Comparison of ENCODE assay signal across 16 cellular contexts in genomic region chr15:57085267-57085666, GRCh38.
A peak's percentile ranks its signal among the peaks of the same experiment; 100 is the strongest.
DNase-seq lines count a peak whose midpoint lies in the region; ATAC-seq and TF ChIP-seq lines count a peak whose summit lies in the region.
"Had no signal": no experiment of that assay in that cellular context is flagged by ENCODE, and none has a peak within 500 bp of the region (broad histone marks: within the 10 kb centered on the region; RNA-seq: fewer than 3 reads in every experiment).

No MANE protein-coding gene starts in this region.

- H3K4me3 ChIP-seq in HEK293 (ENCODE audit: low read depth, low read length): no peak overlapping the region
- H3K4me3 ChIP-seq: SK-N-MC had no signal

- H3K4me1 ChIP-seq in HEK293 (ENCODE audit: control insufficient read depth, insufficient read depth, low read length): peaks cover 8% of the 10 kb centered on the region

- H3K4me3 Mint-ChIP-seq in nephron progenitor cell: no peak overlapping the region
- H3K4me3 Mint-ChIP-seq: CD8-positive, alpha-beta T cell; T-cell had no signal

- no peak overlapping the region for H3K27ac ChIP-seq in HEK293 (ENCODE audit: extremely low read depth, low read depth, low read length)
- H3K27ac ChIP-seq: SK-N-MC had no signal

- H3K4me1 Mint-ChIP-seq in nephron progenitor cell: peaks cover 38% of the 10 kb centered on the region

- peak; percentile 81 for DNase-seq in NCI-H82 treated with DMSO at 0.1 percent for 48 hours (lab: John Stamatoyannopoulos, UW; ENCODE audit: unreplicated experiment)
- DNase-seq in dermis blood vessel endothelial cell: peak; percentile 24
- no peak for DNase-seq in nephron progenitor cell
- DNase-seq in D341Med (ENCODE audit: low spot score): no peak
- no peak for DNase-seq in UCSD-AML1 (lab: John Stamatoyannopoulos, UW; ENCODE audit: unreplicated experiment)
- DNase-seq: BE2C; CD8-positive, alpha-beta T cell; Kasumi-1; NCI-H187 treated with DMSO at 0.1 percent for 48 hours; NCI-H510A treated with DMSO at 0.1 percent for 48 hours; NK-92 treated with Interleukin-12 subunit alpha and Interleukin-12 subunit beta, amount 100 ng/mL, for 24 hours; OCI-M1; T-cell had no signal

- TF ChIP-seq CTCF in HEK293 (tag by site-specific recombination; IDR thresholded peaks at IDR 0.05) (no peak), nephron progenitor cell (IDR thresholded peaks at IDR 0.05) (no peak)

- H3K27ac Mint-ChIP-seq in nephron progenitor cell: peak overlapping the region; percentile 94
- H3K27ac Mint-ChIP-seq: CD8-positive, alpha-beta T cell; T-cell had no signal

- peaks cover 7% of the 10 kb centered on the region for H3K36me3 Mint-ChIP-seq in nephron progenitor cell (ENCODE audit: low read depth)
- H3K36me3 Mint-ChIP-seq: CD8-positive, alpha-beta T cell; T-cell had no signal

- no peaks in the 10 kb centered on the region for H3K9me3 ChIP-seq in HEK293 (ENCODE audit: control insufficient read depth, insufficient read depth, low read depth, low read length)
- H3K9me3 ChIP-seq: BE2C had no signal

- POLR2A ChIA-PET in HEK293 (lab: Yijun Ruan, JAX): no interaction called here

- CTCF ChIA-PET in HEK293 (lab: Yijun Ruan, JAX): interaction anchor here (0.6 to 0.7 kb wide), 2 partner anchors 355 to 475 kb away, joined by 3 read pairs; no protein-coding TSS in a partner anchor

- H3K36me3 ChIP-seq in HEK293 (ENCODE audit: control insufficient read depth in 2 of 2, insufficient read depth in 1 of 2, low read length in 2 of 2): no peaks in the 10 kb centered on the region
- H3K36me3 ChIP-seq: BE2C had no signal

- ATAC-seq in GM21367 (IDR thresholded peaks at IDR 0.05; ENCODE audit: unreplicated experiment): no peak
- ATAC-seq: CD8-positive, alpha-beta T cell; T-cell had no signal

- no peaks in the 10 kb centered on the region for H3K9me3 Mint-ChIP-seq in nephron progenitor cell
- H3K9me3 Mint-ChIP-seq: CD8-positive, alpha-beta T cell; T-cell had no signal

- no peaks in the 10 kb centered on the region for H3K27me3 Mint-ChIP-seq in nephron progenitor cell (ENCODE audit: low read depth, poor library complexity)
- H3K27me3 Mint-ChIP-seq: T-cell had no signal

TF ChIP-seq in HEK293, 187 proteins besides CTCF, POLR2A, EP300 and RAD21:
- TF ChIP-seq PRDM6 (tag by site-specific recombination; IDR thresholded peaks at IDR 0.05) (peak; percentile 45; the same call in 1 of the 2 replicates), ZNF488 (tag by site-specific recombination; IDR thresholded peaks at IDR 0.05) (no peak), FEZF1 (tag by site-specific recombination; IDR thresholded peaks at IDR 0.05) (0 out of 2 replicates have a peak, but pooled peaks have one; percentile 25), PRDM4 (tag by site-specific recombination; IDR thresholded peaks at IDR 0.05) (peak; percentile 14; the same call in 1 of the 2 replicates), OSR2 (tag by site-specific recombination; IDR thresholded peaks at IDR 0.05) (peak; percentile 50; the same call in 1 of the 2 replicates), ZNF335 (tag by site-specific recombination; conservative IDR thresholded peaks at IDR 0.05) (no peak)

Comparison
In these comparisons a context has a peak if more than half of its experiments do, and no peak if none do; other contexts are left out.
1. DNase-seq: peak in NCI-H82 treated with DMSO at 0.1 percent for 48 hours (single experiment) and dermis blood vessel endothelial cell (single experiment); none in nephron progenitor cell (single experiment), D341Med (single experiment) and UCSD-AML1 (single experiment).